ENCODE assay signal across 1 cellular context in genomic region chr15:60480149-60480548, GRCh38.
TF ChIP-seq lines count a peak whose summit lies in the region.

No MANE protein-coding gene starts in this region.

TF ChIP-seq in HepG2, 621 proteins besides CTCF, POLR2A, EP300 and RAD21 (continued from another document):
- TF ChIP-seq KIAA2018 (CRISPR knock-in tag; IDR thresholded peaks at IDR 0.05; ENCODE audit: borderline replicate concordance) = no peak
- no peak for TF ChIP-seq KDM2A (CRISPR knock-in tag; IDR thresholded peaks at IDR 0.05; ENCODE audit: borderline replicate concordance, low read depth)
- TF ChIP-seq HMG20A (CRISPR knock-in tag; IDR thresholded peaks at IDR 0.05; ENCODE audit: borderline replicate concordance) = no peak
- no peak for TF ChIP-seq POGK (CRISPR knock-in tag; conservative IDR thresholded peaks at IDR 0.05)
- no peak for TF ChIP-seq BRD4 (CRISPR knock-in tag; IDR thresholded peaks at IDR 0.05)
- no peak for TF ChIP-seq ZBTB8A (CRISPR knock-in tag; IDR thresholded peaks at IDR 0.05; ENCODE audit: borderline replicate concordance, low read depth)
- no peak for TF ChIP-seq ZFP90 (CRISPR knock-in tag; IDR thresholded peaks at IDR 0.05; ENCODE audit: borderline replicate concordance)
- TF ChIP-seq FOXP4 (CRISPR knock-in tag; IDR thresholded peaks at IDR 0.05) = no peak
- TF ChIP-seq ZNF687 (CRISPR knock-in tag; IDR thresholded peaks at IDR 0.05) = no peak
- TF ChIP-seq BCLAF1 (IDR thresholded peaks at IDR 0.05) = no peak
- TF ChIP-seq ZNF547 (CRISPR knock-in tag; IDR thresholded peaks at IDR 0.05) = no peak
- no peak for TF ChIP-seq PATZ1 (CRISPR knock-in tag; IDR thresholded peaks at IDR 0.05)
- no peak for TF ChIP-seq XRCC5 (optimal IDR thresholded peaks at IDR 0.05; ENCODE audit: low read length)
- TF ChIP-seq ZNF646 (CRISPR knock-in tag; IDR thresholded peaks at IDR 0.05) = no peak
- TF ChIP-seq ZNF530 (CRISPR knock-in tag; IDR thresholded peaks at IDR 0.05; ENCODE audit: low read depth) = no peak
- no peak for TF ChIP-seq ZNF784 (CRISPR knock-in tag; IDR thresholded peaks at IDR 0.05; ENCODE audit: borderline replicate concordance)
- no peak for TF ChIP-seq DDIT3 (CRISPR knock-in tag; IDR thresholded peaks at IDR 0.05)
